ENCODE assay signal across 11 cellular contexts in genomic region chr1:66270122-66270812, GRCh38.
DNase-seq lines count a peak whose midpoint lies in the region; ATAC-seq, FAIRE-seq and TF ChIP-seq lines count a peak whose summit lies in the region.
"Had no signal": no experiment of that assay in that cellular context is flagged by ENCODE, and none has a peak within 500 bp of the region (broad histone marks: within the 10 kb centered on the region; RNA-seq: fewer than 3 reads in every experiment).

No MANE protein-coding gene starts in this region.

- peaks cover 2% of the 10 kb centered on the region for H3K23me2 ChIP-seq in H9 (ENCODE audit: insufficient read length, low read depth, low read length, poor library complexity, severe bottlenecking)

- no peak for FAIRE-seq in A549 (lab: Jason Lieb, UNC)
- FAIRE-seq: K562 had no signal

- H2AK5ac ChIP-seq in H9 (ENCODE audit: insufficient read length, low read length) = no peak overlapping the region

- no peak overlapping the region for H3K23ac ChIP-seq in H9 (ENCODE audit: insufficient read length, low read depth, low read length)

- H3K14ac ChIP-seq in H9 (ENCODE audit: insufficient read depth, low read length) = no peak overlapping the region

- no peaks in the 10 kb centered on the region for H3K27me3 Mint-ChIP-seq in H9 (ENCODE audit: low read depth)

- TF ChIP-seq RAD21 in A549 (conservative IDR thresholded peaks at IDR 0.05 in 1 of 2, IDR thresholded peaks at IDR 0.05 in 1 of 2) = no peak

- no peaks in the 10 kb centered on the region for H3K9me3 Mint-ChIP-seq in H9

- H3K36me3 ChIP-seq in Peyer's patch (no peaks in the 10 kb centered on the region), fibroblast of lung (ENCODE audit: control insufficient read depth, insufficient read depth, low read length) (no peaks in the 10 kb centered on the region)
- H3K36me3 ChIP-seq: BE2C, prostate gland had no signal

- H3K4me1 ChIP-seq in A549 (peaks cover 81% of the 10 kb centered on the region), Peyer's patch (peaks cover 0 to 17% (median 2%) of the 10 kb centered on the region in 4 donors), fibroblast of lung (ENCODE audit: control insufficient read depth, extremely low read depth, insufficient read depth, low read length) (peaks cover 10% of the 10 kb centered on the region), H9 (ENCODE audit: insufficient read depth, low read length) (peaks cover 8% of the 10 kb centered on the region)

- H3K4me3 Mint-ChIP-seq in H9 = no peak overlapping the region

- DNase-seq in A549 (ENCODE audit: low read depth in 1 of 2, low spot score in 1 of 2) (no peak), Peyer's patch (no peak), fibroblast of lung (ENCODE audit: low read depth in 2 of 2) (peak; percentile 66 to 92), omental fat pad (ENCODE audit: low spot score) (no peak), H9 (no peak), NCI-H524 (lab: John Stamatoyannopoulos, UW) (no peak)
- DNase-seq in stimulated activated CD4-positive, alpha-beta T cell treated with anti-CD3 and anti-CD28 coated beads, Interleukin-4, amount 100 ng/mL, for 24 hours = no peak
- DNase-seq: BE2C had no signal

- H3K4me2 ChIP-seq in A549 (peak overlapping the region; percentile 38), fibroblast of lung (ENCODE audit: extremely low read depth, insufficient read depth, low read length) (no peak overlapping the region), H9 (ENCODE audit: insufficient read depth, insufficient read length, low read length) (no peak overlapping the region)

- no peak overlapping the region for H2BK12ac ChIP-seq in H9 (ENCODE audit: insufficient read length, low read depth, low read length)

- H2BK15ac ChIP-seq in H9 (ENCODE audit: low read depth, low read length) = no peak overlapping the region

- H3K27me3 ChIP-seq in Peyer's patch (no peaks in the 10 kb centered on the region), fibroblast of lung (ENCODE audit: control insufficient read depth, insufficient read depth, low read length) (no peaks in the 10 kb centered on the region), H9 (ENCODE audit: insufficient read depth, low read length) (no peaks in the 10 kb centered on the region)
- H3K27me3 ChIP-seq: BE2C had no signal

- H2BK120ac ChIP-seq in H9 (ENCODE audit: low read depth, low read length, poor library complexity, severe bottlenecking) = no peak overlapping the region

- H3T11ph ChIP-seq in H9 (ENCODE audit: low read length) = no peak overlapping the region

- H2AFZ ChIP-seq in fibroblast of lung (ENCODE audit: low read length) (no peak overlapping the region), H9 (ENCODE audit: low read length) (no peak overlapping the region)

- no peak overlapping the region for H2BK5ac ChIP-seq in H9 (ENCODE audit: insufficient read length, low read length)

- H3K79me1 ChIP-seq in H9 (ENCODE audit: insufficient read depth, low read depth, low read length, poor library complexity, severe bottlenecking) = no peaks in the 10 kb centered on the region

- H3K4me3 ChIP-seq in A549 (no peak overlapping the region), Peyer's patch (no peak overlapping the region), fibroblast of lung (replicated peaks in 1 of 4; ENCODE audit: control extremely low read depth in 1 of 4, insufficient read depth in 1 of 4, low read depth in 3 of 4, low read length in 4 of 4) (no peak overlapping the region)
- H3K4me3 ChIP-seq: K562, prostate gland had no signal

- H3K27ac ChIP-seq in A549 (peak overlapping the region; percentile 96 to 98), Peyer's patch (peak overlapping the region in 3 of 4 donors; percentile 32 to 49 (median 48)), fibroblast of lung (ENCODE audit: insufficient read depth, low read length) (no peak overlapping the region), H9 (ENCODE audit: insufficient read length, low read depth, low read length) (no peak overlapping the region)

- H4K5ac ChIP-seq in H9 (ENCODE audit: insufficient read length, low read depth, low read length) = no peak overlapping the region

- H4K8ac ChIP-seq in H9 (replicated peaks; ENCODE audit: insufficient read length, low read depth, low read length) = no peak overlapping the region

- no peaks in the 10 kb centered on the region for H3K79me2 ChIP-seq in fibroblast of lung (ENCODE audit: control insufficient read depth, insufficient read depth, low read length)
- H3K79me2 ChIP-seq in H9 (ENCODE audit: insufficient read depth, low read length) = no peaks in the 10 kb centered on the region

- H3K9me3 ChIP-seq in A549 = no peaks in the 10 kb centered on the region
- no peaks in the 10 kb centered on the region for H3K9me3 ChIP-seq in Peyer's patch
- H3K9me3 ChIP-seq in fibroblast of lung (ENCODE audit: control insufficient read depth, insufficient read depth, low read depth, low read length) = no peaks in the 10 kb centered on the region
- H3K9me3 ChIP-seq in H9 (ENCODE audit: control insufficient read depth, low read depth, low read length) = no peaks in the 10 kb centered on the region
- H3K9me3 ChIP-seq: BE2C, prostate gland had no signal

- TF ChIP-seq EP300 in A549 (IDR thresholded peaks at IDR 0.05) = no peak

- ATAC-seq in A549 = peak in 1 of 2 experiments; percentile 19; a peak in 2 of 6 replicates
- ATAC-seq in omental fat pad (ENCODE audit: low FRiP score) = peak; percentile 84
- no peak for ATAC-seq in HG03342 (IDR thresholded peaks at IDR 0.05; ENCODE audit: unreplicated experiment)
- ATAC-seq: K562 had no signal

- no peak for TF ChIP-seq CTCF in A549 (IDR thresholded peaks at IDR 0.05)
- no peak for TF ChIP-seq CTCF in Peyer's patch (IDR thresholded peaks at IDR 0.05)
- no peak for TF ChIP-seq CTCF in fibroblast of lung (conservative IDR thresholded peaks at IDR 0.05 in 1 of 2, IDR thresholded peaks at IDR 0.05 in 1 of 2; ENCODE audit: low read depth in 1 of 2, low read length in 2 of 2)
- TF ChIP-seq CTCF in omental fat pad (IDR thresholded peaks at IDR 0.05) = no peak
- no peak for TF ChIP-seq CTCF in H9 (conservative IDR thresholded peaks at IDR 0.05)

- CTCF ChIA-PET in A549 (lab: Yijun Ruan, JAX) = interaction anchor here (0.8 kb wide), 1 partner anchor 26 kb away, joined by 3 read pairs; no protein-coding TSS in a partner anchor

- TF ChIP-seq POLR2A in A549 (IDR thresholded peaks at IDR 0.05; ENCODE audit: low read length) (no peak), Peyer's patch (IDR thresholded peaks at IDR 0.05) (no peak)

- H3K56ac ChIP-seq in H9 (ENCODE audit: insufficient read length, low read depth, low read length) = no peak overlapping the region

- H3K4me1 Mint-ChIP-seq in H9 = peaks cover 32 to 42% of the 10 kb centered on the region in 2 experiments

- H3K27ac Mint-ChIP-seq in H9 = no peak overlapping the region

- POLR2A ChIA-PET in A549 (lab: Yijun Ruan, JAX) = interaction anchor here (1.3 to 1.9 kb wide), 2 partner anchors 8 to 61 kb away, joined by 3 to 27 read pairs; no protein-coding TSS in a partner anchor

- H3K36me3 Mint-ChIP-seq in H9 (ENCODE audit: insufficient read depth in 1 of 3, low read depth in 3 of 3) = no peaks in the 10 kb centered on the region

- no peak overlapping the region for H3K4ac ChIP-seq in H9 (ENCODE audit: low read depth, low read length)

- no peak overlapping the region for H2BK20ac ChIP-seq in H9 (ENCODE audit: low read depth, low read length, poor library complexity, severe bottlenecking)

- H3K18ac ChIP-seq in H9 (ENCODE audit: insufficient read length, low read depth, low read length) = no peak overlapping the region

- H4K91ac ChIP-seq in H9 (ENCODE audit: insufficient read length, low read depth, low read length) = no peak overlapping the region

- H4K20me1 ChIP-seq in fibroblast of lung (ENCODE audit: control insufficient read depth, extremely low read depth, insufficient read depth, low read length) (no peaks in the 10 kb centered on the region), H9 (ENCODE audit: control insufficient read depth, insufficient read depth, insufficient read length) (no peaks in the 10 kb centered on the region)

- 28% methylated on average over 5 of the region's 5 CpGs for WGBS in A549 (ENCODE audit: missing lambda C conversion rate)
- WGBS in H9 (ENCODE audit: extremely low coverage, insufficient read length, low lambda C conversion rate) = no CpG with 5 or more reads among the region's 5 CpGs

- H3K9ac ChIP-seq in fibroblast of lung (ENCODE audit: insufficient read depth, low read length) (no peak overlapping the region), H9 (ENCODE audit: extremely low read depth, insufficient read length, low read length) (no peak overlapping the region)

TF ChIP-seq in A549, 52 proteins besides CTCF, POLR2A, EP300 and RAD21:
- TF ChIP-seq ZC3H11A (IDR thresholded peaks at IDR 0.05) (no peak), PBX3 (IDR thresholded peaks at IDR 0.05) (no peak), JUN (IDR thresholded peaks at IDR 0.05) (no peak)

Comparison
In these comparisons a context has a peak if more than half of its experiments do, and no peak if none do; other contexts are left out.
1. DNase-seq: peak in fibroblast of lung (2 of 2); none in A549 (0 of 2), Peyer's patch (0 of 3), omental fat pad (single experiment), H9 (single experiment), stimulated activated CD4-positive, alpha-beta T cell treated with anti-CD3 and anti-CD28 coated beads, Interleukin-4, amount 100 ng/mL, for 24 hours (single experiment) and NCI-H524 (0 of 2).
2. H3K27ac ChIP-seq: peak in A549 (2 of 2) and Peyer's patch (3 of 4); none in fibroblast of lung (single experiment) and H9 (single experiment).